In the genomic region with DNA sequence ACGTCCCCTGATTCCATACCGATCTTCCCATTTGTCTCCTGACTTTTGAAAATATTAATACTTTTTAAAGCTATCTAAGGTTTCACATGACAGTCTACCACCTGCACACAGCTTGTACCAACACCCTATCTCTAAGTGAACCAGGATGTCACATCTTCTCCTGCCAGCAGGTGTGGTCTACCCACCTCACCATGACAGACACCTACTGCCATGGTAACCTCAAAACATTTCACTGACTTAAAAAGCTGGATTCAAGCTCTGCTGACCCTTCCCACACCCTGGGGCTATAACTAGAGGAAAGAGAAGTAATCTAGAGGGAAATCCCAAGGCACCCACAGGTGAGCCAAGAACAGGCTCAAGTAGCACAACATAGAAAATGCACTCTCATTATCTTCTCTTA, we compare ENCODE assay signal across 29 cellular contexts. TPM values are rescaled to one million over a fixed set of nuclear protein-coding genes. Genes with fewer than 3 reads are reported as not detected.
DNase-seq lines count a peak whose midpoint lies in the region; ATAC-seq and TF ChIP-seq lines count a peak whose summit lies in the region.
"Had no signal": no experiment of that assay in that cellular context is flagged by ENCODE, and none has a peak within 500 bp of the region (broad histone marks: within the 10 kb centered on the region; RNA-seq: fewer than 3 reads in every experiment).

No MANE protein-coding gene starts in this region.

- ATAC-seq in activated CD8-positive, alpha-beta T cell treated with anti-CD3 and anti-CD28 coated beads, Interleukin-2, amount 10 ng/mL, durations not matched to agents 7 days and 5 days: peak; percentile 75
- ATAC-seq in naive B cell (ENCODE audit: low read depth in 2 of 2): peak; percentile 37 to 60
- ATAC-seq: left ventricle myocardium superior, pancreas, SK-N-SH treated with all-trans-retinoic acid at 6 μM for 48 hours had no signal

- CTCF ChIA-PET in CD4-positive, alpha-beta memory T cell (lab: Charles Lee; ENCODE audit: partially characterized antibody): interaction anchor here (1.3 to 3.2 kb wide), 4 partner anchors 10 to 155 kb away, joined by 3 to 21 read pairs (median 4); no protein-coding TSS in a partner anchor
- CTCF ChIA-PET in activated CD8-positive, alpha-beta T cell treated with anti-CD3 and anti-CD28 coated beads, Interleukin-2, amount 10 ng/mL, durations not matched to agents 7 days and 5 days (lab: Charles Lee): interaction anchor here (0.9 to 2.6 kb wide), 2 partner anchors 9 to 131 kb away, joined by 3 to 9 read pairs; no protein-coding TSS in a partner anchor

- H3K4me3 Mint-ChIP-seq in CD4-positive, alpha-beta memory T cell: peak overlapping the region in 4 of 8 donors; percentile 0 to 12 (median 8)
- no peak overlapping the region for H3K4me3 Mint-ChIP-seq in activated CD8-positive, alpha-beta T cell treated with anti-CD3 and anti-CD28 coated beads, Interleukin-2, amount 10 ng/mL, durations not matched to agents 7 days and 5 days
- no peak overlapping the region for H3K4me3 Mint-ChIP-seq in naive B cell
- H3K4me3 Mint-ChIP-seq: activated CD4-positive, alpha-beta memory T cell treated with anti-CD3 and anti-CD28 coated beads for 36 hours; CD4-positive, CD25-positive, alpha-beta regulatory T cell had no signal

- no peaks in the 10 kb centered on the region for H3K9me3 ChIP-seq in CD4-positive, alpha-beta memory T cell (ENCODE audit: control insufficient read depth in 1 of 2, low read length in 2 of 2)
- H3K9me3 ChIP-seq in spleen: no peaks in the 10 kb centered on the region
- H3K9me3 ChIP-seq: adrenal gland, pancreas had no signal

- TF ChIP-seq POLR2A in lower leg skin (IDR thresholded peaks at IDR 0.05) (no peak), spleen (IDR thresholded peaks at IDR 0.05) (no peak)

- POLR2A ChIA-PET in CD4-positive, alpha-beta memory T cell (lab: Charles Lee; ENCODE audit: partially characterized antibody): interaction anchor here (1.0 to 2.5 kb wide), 4 partner anchors 9 to 147 kb away, joined by 3 to 11 read pairs (median 4); a partner anchor contains a TSS
- POLR2A ChIA-PET in activated CD8-positive, alpha-beta T cell treated with anti-CD3 and anti-CD28 coated beads, Interleukin-2, amount 10 ng/mL, durations not matched to agents 7 days and 5 days (lab: Charles Lee): no interaction called here

- intact Hi-C loops in CD4-positive, alpha-beta memory T cell (cut with micrococcal nuclease): no loop called here
- intact Hi-C loops in lower leg skin (cut with DNase I; ENCODE audit: low total_unique reads) (no loop called here), spleen (cut with DNase I; ENCODE audit: low total_unique reads) (no loop called here)

- peaks cover 22 to 44% (median 35%) of the 10 kb centered on the region in 4 donors for H3K4me1 Mint-ChIP-seq in CD4-positive, alpha-beta memory T cell
- H3K4me1 Mint-ChIP-seq in activated CD8-positive, alpha-beta T cell treated with anti-CD3 and anti-CD28 coated beads, Interleukin-2, amount 10 ng/mL, durations not matched to agents 7 days and 5 days (ENCODE audit: low read depth): peaks cover 29% of the 10 kb centered on the region
- peaks cover 0 to 9% (median 3%) of the 10 kb centered on the region in 3 donors for H3K4me1 Mint-ChIP-seq in naive B cell

- no peaks in the 10 kb centered on the region for H3K36me3 ChIP-seq in CD4-positive, alpha-beta memory T cell (ENCODE audit: insufficient read depth, low read length)
- no peaks in the 10 kb centered on the region for H3K36me3 ChIP-seq in spleen
- H3K36me3 ChIP-seq: adrenal gland, brain microvascular endothelial cell, pancreas had no signal

- no peaks in the 10 kb centered on the region for H3K27me3 ChIP-seq in CD4-positive, alpha-beta memory T cell (ENCODE audit: insufficient read depth, low read length)
- no peaks in the 10 kb centered on the region for H3K27me3 ChIP-seq in spleen (replicated peaks in 1 of 7)
- H3K27me3 ChIP-seq: adrenal gland, brain microvascular endothelial cell, pancreas had no signal

- 91 to 92% methylated on average over 2 of the region's 2 CpGs for WGBS in lower leg skin, 2 donors
- 85 to 96% (median 94%) methylated on average over 2 of the region's 2 CpGs for WGBS in spleen, 5 donors

- DNase-seq in DMS53 (lab: John Stamatoyannopoulos, UW) (peak; percentile 13), DMS53 treated with DMSO at 0.1 percent for 48 hours (lab: John Stamatoyannopoulos, UW; ENCODE audit: unreplicated experiment) (no peak), naive B cell (no peak), lower leg skin (ENCODE audit: low spot score in 2 of 2) (no peak), spleen (no peak), RPMI8226 (no peak)
- DNase-seq in CD4-positive, alpha-beta memory T cell: peak; percentile 57 to 71 (median 65)
- DNase-seq in activated CD8-positive, alpha-beta T cell treated with anti-CD3 and anti-CD28 coated beads, Interleukin-2, amount 10 ng/mL, durations not matched to agents 7 days and 5 days: peak; percentile 41
- DNase-seq: activated CD4-positive, alpha-beta memory T cell treated with anti-CD3 and anti-CD28 coated beads for 36 hours; activated effector memory CD4-positive, alpha-beta T cell treated with anti-CD3 and anti-CD28 coated beads, Interleukin-2, amount 50 U/mL, for 16 hours; adrenal gland; brain microvascular endothelial cell; left ventricle myocardium superior; pancreas; stimulated activated CD4-positive, alpha-beta T cell treated with anti-CD3 and anti-CD28 coated beads, Interleukin-2, amount 100 ng/mL, for 48 hours; T1000 had no signal

- H3K27me3 Mint-ChIP-seq in CD4-positive, alpha-beta memory T cell: no peaks in the 10 kb centered on the region
- H3K27me3 Mint-ChIP-seq in activated CD8-positive, alpha-beta T cell treated with anti-CD3 and anti-CD28 coated beads, Interleukin-2, amount 10 ng/mL, durations not matched to agents 7 days and 5 days (ENCODE audit: low read depth): no peaks in the 10 kb centered on the region
- H3K27me3 Mint-ChIP-seq in naive B cell: peaks cover 5 to 24% (median 6%) of the 10 kb centered on the region in 3 donors
- H3K27me3 Mint-ChIP-seq: activated CD4-positive, alpha-beta memory T cell treated with anti-CD3 and anti-CD28 coated beads for 36 hours had no signal

- peak overlapping the region; percentile 54 to 91 (median 67) for H3K27ac Mint-ChIP-seq in CD4-positive, alpha-beta memory T cell
- H3K27ac Mint-ChIP-seq in activated CD8-positive, alpha-beta T cell treated with anti-CD3 and anti-CD28 coated beads, Interleukin-2, amount 10 ng/mL, durations not matched to agents 7 days and 5 days: peak overlapping the region; percentile 6
- H3K27ac Mint-ChIP-seq in naive B cell: peak overlapping the region in 1 of 6 donors; percentile 48
- H3K27ac Mint-ChIP-seq: activated CD4-positive, alpha-beta memory T cell treated with anti-CD3 and anti-CD28 coated beads for 36 hours had no signal

- H3K4me1 ChIP-seq in CD4-positive, alpha-beta memory T cell (ENCODE audit: insufficient read depth, low read length): peaks cover 35% of the 10 kb centered on the region
- H3K4me1 ChIP-seq in spleen: no peaks in the 10 kb centered on the region
- H3K4me1 ChIP-seq: pancreas had no signal

- H3K27ac ChIP-seq in CD4-positive, alpha-beta memory T cell (ENCODE audit: low read depth, low read length): no peak overlapping the region
- H3K27ac ChIP-seq in spleen: no peak overlapping the region
- H3K27ac ChIP-seq: 22Rv1, adrenal gland, brain microvascular endothelial cell, HL-60, pancreas had no signal

- no peaks in the 10 kb centered on the region for H3K36me3 Mint-ChIP-seq in CD4-positive, alpha-beta memory T cell
- H3K36me3 Mint-ChIP-seq in activated CD8-positive, alpha-beta T cell treated with anti-CD3 and anti-CD28 coated beads, Interleukin-2, amount 10 ng/mL, durations not matched to agents 7 days and 5 days (ENCODE audit: low read depth): no peaks in the 10 kb centered on the region
- no peaks in the 10 kb centered on the region for H3K36me3 Mint-ChIP-seq in naive B cell
- H3K36me3 Mint-ChIP-seq: activated CD4-positive, alpha-beta memory T cell treated with anti-CD3 and anti-CD28 coated beads for 36 hours; CD4-positive, CD25-positive, alpha-beta regulatory T cell had no signal

- H3K9me3 Mint-ChIP-seq in CD4-positive, alpha-beta memory T cell: peaks cover 0 to 3% (median 0%) of the 10 kb centered on the region in 8 donors
- no peaks in the 10 kb centered on the region for H3K9me3 Mint-ChIP-seq in activated CD8-positive, alpha-beta T cell treated with anti-CD3 and anti-CD28 coated beads, Interleukin-2, amount 10 ng/mL, durations not matched to agents 7 days and 5 days (ENCODE audit: insufficient read depth)
- peaks cover 0 to 2% (median 0%) of the 10 kb centered on the region in 7 donors for H3K9me3 Mint-ChIP-seq in naive B cell
- H3K9me3 Mint-ChIP-seq: activated CD4-positive, alpha-beta memory T cell treated with anti-CD3 and anti-CD28 coated beads for 36 hours had no signal

- no peak overlapping the region for H3K4me3 ChIP-seq in CD4-positive, alpha-beta memory T cell (ENCODE audit: low read length in 2 of 2)
- no peak overlapping the region for H3K4me3 ChIP-seq in lower leg skin (ENCODE audit: low read depth, poor library complexity, severe bottlenecking)
- H3K4me3 ChIP-seq in spleen: no peak overlapping the region
- H3K4me3 ChIP-seq: adrenal gland, pancreas had no signal

- no peak for TF ChIP-seq CTCF in lower leg skin (IDR thresholded peaks at IDR 0.05)
- TF ChIP-seq CTCF in spleen (IDR thresholded peaks at IDR 0.05 in 8 of 11, conservative IDR thresholded peaks at IDR 0.05 in 3 of 11): no peak

RNA-seq across cellular contexts. Expression of a gene that starts 1.2 kb away (rescaled TPM):
- under 1 TPM; 0.81 to 1.00 TPM for total RNA-seq in CD4-positive, alpha-beta memory T cell
- polyA plus RNA-seq in CD4-positive, alpha-beta memory T cell: under 1 TPM in 1 of 2 donors, not detected in 1; 0.75 TPM
- under 1 TPM; 0.21 to 0.55 TPM for total RNA-seq in activated CD8-positive, alpha-beta T cell treated with anti-CD3 and anti-CD28 coated beads, Interleukin-2, amount 10 ng/mL, durations not matched to agents 7 days and 5 days
- polyA plus RNA-seq in naive B cell (ENCODE audit: low read depth in 6 of 6) (under 1 TPM in 1 of 6 donors, not detected in 5; 0.29 TPM), spleen (under 1 TPM in 1 of 3 donors, not detected in 2; 0.11 TPM)
- total RNA-seq in lower leg skin (not detected), spleen (not detected)
- total RNA-seq: CD4-positive, CD25-positive, alpha-beta regulatory T cell; G401; glomerular endothelial cell; H1; left ventricle myocardium superior; NCI-H460; pancreas; temporal lobe; ureter had no signal
- polyA plus RNA-seq: H1, neural cell had no signal

RNA-seq across cellular contexts. Expression of a gene that starts 41.0 kb away (rescaled TPM):
- under 1 TPM in 1 of 2 experiments, not detected in 1; 0.19 TPM for total RNA-seq in CD4-positive, alpha-beta memory T cell
- polyA plus RNA-seq in CD4-positive, alpha-beta memory T cell: not detected
- not detected for total RNA-seq in activated CD8-positive, alpha-beta T cell treated with anti-CD3 and anti-CD28 coated beads, Interleukin-2, amount 10 ng/mL, durations not matched to agents 7 days and 5 days
- not detected for polyA plus RNA-seq in naive B cell (ENCODE audit: low read depth in 6 of 6)
- not detected for total RNA-seq in lower leg skin
- not detected for total RNA-seq in spleen
- polyA plus RNA-seq in spleen: not detected
- total RNA-seq: activated CD4-positive, alpha-beta memory T cell treated with anti-CD3 and anti-CD28 coated beads for 36 hours; CD4-positive, CD25-positive, alpha-beta regulatory T cell; G401; glomerular endothelial cell; H1; left ventricle myocardium superior; mononuclear cell; NCI-H460; OCI-LY7; pancreas; temporal lobe; ureter had no signal
- polyA plus RNA-seq: CD4-positive, CD25-positive, alpha-beta regulatory T cell; H1; neural cell had no signal

RNA-seq across cellular contexts. Expression of a gene that starts 57.7 kb away (rescaled TPM):
- total RNA-seq in CD4-positive, alpha-beta memory T cell: not detected
- polyA plus RNA-seq in CD4-positive, alpha-beta memory T cell: not detected
- not detected for total RNA-seq in activated CD8-positive, alpha-beta T cell treated with anti-CD3 and anti-CD28 coated beads, Interleukin-2, amount 10 ng/mL, durations not matched to agents 7 days and 5 days
- polyA plus RNA-seq in naive B cell (ENCODE audit: low read depth in 6 of 6): not detected
- total RNA-seq in lower leg skin: not detected
- total RNA-seq in spleen: not detected
- polyA plus RNA-seq in spleen: not detected
- total RNA-seq: activated CD4-positive, alpha-beta memory T cell treated with anti-CD3 and anti-CD28 coated beads for 36 hours; adrenal gland; CD4-positive, CD25-positive, alpha-beta regulatory T cell; G401; glomerular endothelial cell; H1; left ventricle myocardium superior; mononuclear cell; NCI-H460; OCI-LY7; temporal lobe; ureter had no signal
- polyA plus RNA-seq: adrenal gland; CD4-positive, CD25-positive, alpha-beta regulatory T cell; H1; neural cell had no signal

Comparison
In these comparisons a context has a peak if more than half of its experiments do, and no peak if none do; other contexts are left out.
1. DNase-seq: peak in DMS53 (single experiment), CD4-positive, alpha-beta memory T cell (5 of 5) and activated CD8-positive, alpha-beta T cell treated with anti-CD3 and anti-CD28 coated beads, Interleukin-2, amount 10 ng/mL, durations not matched to agents 7 days and 5 days (single experiment); none in DMS53 treated with DMSO at 0.1 percent for 48 hours (single experiment), naive B cell (single experiment), lower leg skin (0 of 2), spleen (single experiment) and RPMI8226 (single experiment).